ENCODE assay signal across 8 cellular contexts in the genomic region with DNA sequence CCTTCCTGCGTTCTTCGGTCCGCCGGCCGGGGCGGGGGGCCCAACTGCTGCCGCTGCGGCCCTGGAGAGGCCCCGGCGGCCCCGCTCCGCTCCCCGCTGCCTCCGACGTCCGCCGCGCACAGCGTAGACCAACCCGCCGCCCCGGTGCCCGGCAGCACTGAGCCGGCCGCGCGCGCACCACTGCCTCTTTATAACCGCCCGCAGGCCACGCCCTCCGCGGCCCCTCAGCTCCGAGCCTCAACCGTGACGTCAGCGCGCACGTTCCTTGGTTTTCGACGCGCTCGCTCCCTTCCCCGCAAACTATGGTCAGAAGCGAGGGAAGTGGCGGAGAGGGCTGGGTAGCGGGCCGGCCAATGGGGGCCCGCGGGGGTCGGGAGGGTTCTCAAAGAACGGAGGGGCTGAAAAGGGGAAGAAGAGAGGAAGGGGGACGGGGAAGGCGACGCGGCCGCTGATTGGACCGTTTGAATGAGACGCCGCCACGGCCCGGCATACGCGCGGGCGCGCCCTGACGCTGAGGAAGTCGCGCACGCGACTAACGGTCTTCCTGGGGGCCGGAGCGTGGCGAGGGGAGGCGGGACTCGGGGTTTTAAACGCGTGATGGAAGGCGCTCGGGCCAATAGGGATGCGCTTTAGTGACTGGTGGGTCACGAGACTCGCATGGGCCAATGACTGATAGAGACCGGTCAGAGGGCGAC. TPM values are rescaled to one million over a fixed set of nuclear protein-coding genes. Genes with fewer than 3 reads are reported as not detected.
A peak's percentile ranks its signal among the peaks of the same experiment; 100 is the strongest.
DNase-seq lines count a peak whose midpoint lies in the region; ATAC-seq, FAIRE-seq and TF ChIP-seq lines count a peak whose summit lies in the region.

Gene UBE2S (minus strand): TSS at position 164 of the 695 bp plus-strand sequence. CDS start 199 bp downstream, outside the sequence.

- H3K4me3 ChIP-seq in adrenal gland = peak within 1 kb of the TSS in 3 of 4 donors; percentile 49 to 90 (median 71)
- H3K4me3 ChIP-seq in heart left ventricle = peak within 1 kb of the TSS; percentile 74 to 99 (median 90)
- H3K4me3 ChIP-seq in upper lobe of right lung = peak within 1 kb of the TSS; percentile 68

- intact Hi-C loops in adrenal gland (cut with DNase I) (no loop called here), heart left ventricle (cut with DNase I) (loop anchor here in 2 of 10 donors (1.0 to 2.0 kb wide), 2 partner anchors 22 to 23 kb away; partner anchors contain the start of genes RPL28 (in 2 of the 2) and TMEM238 (in 1 of the 2)), posterior cingulate gyrus (cut with DNase I) (loop anchor here (1.0 kb wide), 1 partner anchor 22 kb away; the partner anchor contains the start of gene RPL28), upper lobe of right lung (cut with DNase I) (no loop called here)

- H3K36me3 ChIP-seq in adrenal gland (replicated peaks in 1 of 2) (peaks cover 0 to 21% of the 10 kb centered on the region in 2 donors), heart left ventricle (peaks cover 0 to 33% (median 23%) of the 10 kb centered on the region in 9 donors), upper lobe of right lung (peaks cover 16% of the 10 kb centered on the region)

- peaks cover 6 to 24% of the 10 kb centered on the region in 2 donors for H3K4me1 ChIP-seq in adrenal gland (replicated peaks in 1 of 2)
- peaks cover 3 to 24% (median 12%) of the 10 kb centered on the region in 12 donors for H3K4me1 ChIP-seq in heart left ventricle
- H3K4me1 ChIP-seq in upper lobe of right lung = peaks cover 16% of the 10 kb centered on the region

- TF ChIP-seq CTCF in adrenal gland (IDR thresholded peaks at IDR 0.05) (no peak), heart left ventricle (IDR thresholded peaks at IDR 0.05) (no peak), upper lobe of right lung (IDR thresholded peaks at IDR 0.05) (no peak)

- FAIRE-seq in GM12892 (lab: Jason Lieb, UNC) = peak; percentile 89

- H3K27ac ChIP-seq in adrenal gland (peak within 1 kb of the TSS; percentile 89 to 100 (median 96)), heart left ventricle (peak within 1 kb of the TSS; percentile 84 to 99 (median 97)), upper lobe of right lung (peak within 1 kb of the TSS; percentile 98)

- TF ChIP-seq POLR2A in GM12892 (IDR thresholded peaks at IDR 0.05; ENCODE audit: low read depth, low read length) = peak; percentile 97
- peak; percentile 92 to 97 for TF ChIP-seq POLR2A in adrenal gland (IDR thresholded peaks at IDR 0.05)
- peak; percentile 70 to 98 for TF ChIP-seq POLR2A in heart left ventricle (IDR thresholded peaks at IDR 0.05)

- 1% methylated on average over 37 to 87 of the region's 87 CpGs for whole genome bisulfite sequencing in adrenal gland, 4 donors
- 0 to 1% (median 0%) methylated on average over 51 to 87 of the region's 87 CpGs for WGBS in heart left ventricle, 4 donors

- H3K9me3 ChIP-seq in adrenal gland (replicated peaks in 1 of 3) (no peaks in the 10 kb centered on the region), heart left ventricle (peaks cover 0 to 6% (median 0%) of the 10 kb centered on the region in 12 donors), upper lobe of right lung (no peaks in the 10 kb centered on the region)

- DNase-seq in GM12892 (ENCODE audit: insufficient read length) = peak; percentile 97
- DNase-seq in NCI-H146 (lab: John Stamatoyannopoulos, UW) = peak; percentile 100
- DNase-seq in T-helper 1 cell = peak; percentile 95 to 99 (median 97)
- DNase-seq in adrenal gland = peak; percentile 98 to 100 (median 99)
- DNase-seq in heart left ventricle = peak; percentile 99 to 100 (median 99)
- DNase-seq in posterior cingulate gyrus = peak; percentile 97 to 100 (median 99)
- peak; percentile 99 for DNase-seq in upper lobe of right lung

- H3K27me3 ChIP-seq in adrenal gland = no peaks in the 10 kb centered on the region
- H3K27me3 ChIP-seq in heart left ventricle = no peaks in the 10 kb centered on the region
- no peaks in the 10 kb centered on the region for H3K27me3 ChIP-seq in upper lobe of right lung

- ATAC-seq in HG02852 (IDR thresholded peaks at IDR 0.05; ENCODE audit: unreplicated experiment) (peak; percentile 76), heart left ventricle (peak; percentile 97 to 98 (median 97)), upper lobe of right lung (peak; percentile 97)

RNA-seq across cellular contexts. Expression of gene UBE2S, which starts in this region (rescaled TPM):
- 41.1 TPM for polyA plus RNA-seq in GM12892 (2012; ENCODE audit: missing spikeins)
- 10 to 100 TPM; 13.0 to 57.1 (median 20.0) TPM for total RNA-seq in adrenal gland
- 10 to 100 TPM in 2 of 3 donors, 1 to 10 TPM in 1; 8.8 to 18.0 (median 11.9) TPM for polyA plus RNA-seq in adrenal gland
- 10 to 100 TPM; 16.5 to 51.8 (median 29.1) TPM for total RNA-seq in heart left ventricle
- polyA plus RNA-seq in heart left ventricle = 10 to 100 TPM; 10.9 to 27.3 TPM
- total RNA-seq in upper lobe of right lung = 19.5 TPM

Comparison
In these comparisons a context has a peak if more than half of its experiments do, and no peak if none do; other contexts are left out.
1. Peak in every context shown above with its lines: DNase-seq, ATAC-seq, H3K4me3 ChIP-seq and H3K27ac ChIP-seq.